8 cellular contexts compared by ENCODE assay signal in the genomic region with DNA sequence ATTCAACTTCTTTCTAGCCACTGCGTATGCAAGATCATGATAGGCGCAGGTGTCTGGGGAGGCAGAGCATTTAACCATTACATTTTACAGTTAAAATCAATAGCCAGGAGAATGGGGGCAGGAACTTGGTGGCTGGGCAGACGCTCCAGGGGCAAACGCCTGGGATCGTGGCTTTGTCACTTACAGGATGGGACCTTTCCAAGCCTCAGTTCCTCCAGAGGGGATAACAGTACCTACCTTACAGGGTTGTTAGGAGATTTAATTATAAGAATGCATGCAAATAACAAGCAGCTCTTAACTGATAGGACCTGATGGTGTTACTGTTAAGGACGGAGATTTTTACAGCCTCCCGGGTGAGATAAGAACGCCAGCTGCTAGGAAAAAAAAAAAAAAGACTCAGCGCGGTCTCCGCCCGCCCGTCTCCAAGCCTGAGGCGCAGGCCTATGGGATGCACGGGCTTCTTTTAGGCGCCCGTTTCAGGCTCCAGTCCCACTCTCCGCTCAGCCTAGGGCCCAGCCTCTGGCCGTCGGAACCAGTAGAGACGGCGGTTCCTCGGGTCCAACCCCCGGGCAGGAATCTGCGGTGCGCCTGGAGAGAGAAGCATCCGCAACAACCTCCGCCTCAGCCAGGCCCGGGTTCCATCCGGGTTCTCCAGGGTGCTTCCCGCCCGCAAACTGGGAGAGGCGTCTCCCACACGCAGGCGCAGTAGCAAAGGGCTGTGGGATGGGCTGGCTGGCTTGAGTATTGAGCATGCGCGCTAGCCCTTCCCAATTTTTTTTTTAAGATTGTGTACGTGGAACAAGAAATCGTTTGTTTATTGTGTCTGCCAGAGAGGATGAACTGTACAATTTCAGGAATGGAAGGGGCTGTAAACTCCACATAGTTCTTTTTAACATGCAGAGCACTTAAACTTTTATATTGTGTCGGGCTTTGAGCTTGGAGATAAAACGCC. TPM values are rescaled to one million over a fixed set of nuclear protein-coding genes. Genes with fewer than 3 reads are reported as not detected.
A peak's percentile ranks its signal among the peaks of the same experiment; 100 is the strongest.
DNase-seq lines count a peak whose midpoint lies in the region; ATAC-seq and TF ChIP-seq lines count a peak whose summit lies in the region.

A gene (minus strand): TSS at position 653 of the 952 bp plus-strand sequence. CDS start 4,564 bp downstream, outside the sequence.

- no peaks in the 10 kb centered on the region for H3K27me3 ChIP-seq in liver (ENCODE audit: control insufficient read depth in 4 of 4, insufficient read depth in 4 of 4, low read length in 3 of 4)

- no peak for TF ChIP-seq CTCF in liver (IDR thresholded peaks at IDR 0.05; ENCODE audit: low read depth, low read length, missing input control)

- 2% methylated on average over 41 of the region's 41 CpGs for WGBS in liver

- peak; percentile 93 for DNase-seq in CD1c-positive myeloid dendritic cell (ENCODE audit: extremely low spot score)
- DNase-seq in NCI-H69 (lab: John Stamatoyannopoulos, UW), result peak; percentile 96
- peak; percentile 50 for DNase-seq in activated CD4-positive, alpha-beta T cell treated with anti-CD3 and anti-CD28 coated beads, Interleukin-2, amount 50 U/mL, for 1 hour
- peak; percentile 95 for DNase-seq in dermis blood vessel endothelial cell
- DNase-seq in stimulated activated CD4-positive, alpha-beta T cell treated with anti-CD3 and anti-CD28 coated beads, Interleukin-4, amount 100 ng/mL, for 1 hour, result peak; percentile 66

- peaks cover 2 to 31% (median 26%) of the 10 kb centered on the region in 4 donors for H3K36me3 ChIP-seq in liver (ENCODE audit: control insufficient read depth in 4 of 4, insufficient read depth in 3 of 4, low read depth in 1 of 4, low read length in 3 of 4)

- peak within 1 kb of the TSS; percentile 56 to 67 for H3K27ac ChIP-seq in liver (ENCODE audit: low read depth in 1 of 2, low read length in 2 of 2)

- no peak for TF ChIP-seq RAD21 in liver (IDR thresholded peaks at IDR 0.05)

- ATAC-seq in GM19397 (IDR thresholded peaks at IDR 0.05; ENCODE audit: unreplicated experiment) (peak; percentile 89), HG03558 (IDR thresholded peaks at IDR 0.05; ENCODE audit: extremely low read depth, unreplicated experiment) (peak; percentile 73)

- peaks cover 0 to 13% (median 7%) of the 10 kb centered on the region in 4 donors for H3K4me1 ChIP-seq in liver (ENCODE audit: control insufficient read depth in 4 of 4, insufficient read depth in 4 of 4, low read length in 3 of 4)

- peak within 1 kb of the TSS; percentile 85 to 96 (median 90) for H3K4me3 ChIP-seq in liver (ENCODE audit: low read depth in 1 of 3, low read length in 3 of 3)

- no peaks in the 10 kb centered on the region for H3K9me3 ChIP-seq in liver (ENCODE audit: control insufficient read depth in 4 of 4, low read length in 3 of 4)

- peak within 1 kb of the TSS; percentile 69 to 97 for H3K9ac ChIP-seq in liver (ENCODE audit: low read depth in 1 of 2, low read length in 2 of 2)

TF ChIP-seq in liver, 16 proteins besides CTCF, POLR2A, EP300 and RAD21:
- peak in 1 of 2 donors; percentile 52 for TF ChIP-seq GABPA (IDR thresholded peaks at IDR 0.05 in 1 of 2, conservative IDR thresholded peaks at IDR 0.05 in 1 of 2)
- TF ChIP-seq, protein P1, sequence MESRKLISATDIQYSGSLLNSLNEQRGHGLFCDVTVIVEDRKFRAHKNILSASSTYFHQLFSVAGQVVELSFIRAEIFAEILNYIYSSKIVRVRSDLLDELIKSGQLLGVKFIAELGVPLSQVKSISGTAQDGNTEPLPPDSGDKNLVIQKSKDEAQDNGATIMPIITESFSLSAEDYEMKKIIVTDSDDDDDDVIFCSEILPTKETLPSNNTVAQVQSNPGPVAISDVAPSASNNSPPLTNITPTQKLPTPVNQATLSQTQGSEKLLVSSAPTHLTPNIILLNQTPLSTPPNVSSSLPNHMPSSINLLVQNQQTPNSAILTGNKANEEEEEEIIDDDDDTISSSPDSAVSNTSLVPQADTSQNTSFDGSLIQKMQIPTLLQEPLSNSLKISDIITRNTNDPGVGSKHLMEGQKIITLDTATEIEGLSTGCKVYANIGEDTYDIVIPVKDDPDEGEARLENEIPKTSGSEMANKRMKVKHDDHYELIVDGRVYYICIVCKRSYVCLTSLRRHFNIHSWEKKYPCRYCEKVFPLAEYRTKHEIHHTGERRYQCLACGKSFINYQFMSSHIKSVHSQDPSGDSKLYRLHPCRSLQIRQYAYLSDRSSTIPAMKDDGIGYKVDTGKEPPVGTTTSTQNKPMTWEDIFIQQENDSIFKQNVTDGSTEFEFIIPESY (IDR thresholded peaks at IDR 0.05), result no peak

RNA-seq across cellular contexts. Expression of the gene that starts here (rescaled TPM):
- total RNA-seq in dermis blood vessel endothelial cell (3.8 and 4.8 TPM in 2 replicates), liver (1 to 10 TPM; 2.0 to 2.9 TPM)
- under 1 TPM; 0.57 to 0.60 TPM for polyA plus RNA-seq in liver

Comparison
In these comparisons a context has a peak if more than half of its experiments do, and no peak if none do; other contexts are left out.
1. Peak in every context shown above with its lines: DNase-seq, ATAC-seq, H3K4me3 ChIP-seq and H3K27ac ChIP-seq.